In genomic region chr12:66491812-66492361, GRCh38 we compare ENCODE assay signal across 21 cellular contexts.
"Had no signal": no experiment of that assay in that cellular context is flagged by ENCODE, and none has a peak within 500 bp of the region (broad histone marks: within the 10 kb centered on the region; RNA-seq: fewer than 3 reads in every experiment).

No MANE protein-coding gene starts in this region.

- H2AFZ ChIP-seq: parathyroid adenoma had no signal

- H3K27ac Mint-ChIP-seq: activated CD4-positive, alpha-beta T cell treated with anti-CD3 and anti-CD28 coated beads, Interleukin-2, amount 10 ng/mL, durations not matched to agents 24 days and 14 days; activated CD8-positive, alpha-beta T cell treated with anti-CD3 and anti-CD28 coated beads for 36 hours; activated naive CD8-positive, alpha-beta T cell treated with anti-CD3 and anti-CD28 coated beads, Interleukin-2, amount 10 ng/mL, durations not matched to agents 7 days and 5 days; activated T-cell treated with anti-CD3 and anti-CD28 coated beads, Interleukin-2, amount 50 U/mL, for 24 hours; activated T-helper 2 cell treated with anti-CD3 and anti-CD28 coated beads, Interferon-gamma antibody, Interleukin-2, Interleukin-4, amounts not matched to agents 10 μg/mL and 5 μg/mL and 100 μg/mL, durations not matched to agents 14 hours and 24 hours and 36 hours; natural killer cell; stimulated activated memory B cell treated with anti-CD40 and anti-IgM and Interleukin-4, amounts not matched to agents 10 μg/mL and 1 μg/mL and 100 μg/mL, for 72 hours had no signal

- H3K27ac ChIP-seq: coronary artery, lower lobe of right lung, parathyroid adenoma, sigmoid colon, spleen, thoracic aorta, upper lobe of left lung had no signal

- H3K9me3 ChIP-seq: lower lobe of right lung, sigmoid colon, spleen, thoracic aorta, upper lobe of left lung had no signal

- H3K27me3 ChIP-seq: sigmoid colon, spleen, upper lobe of left lung had no signal

- H3K79me2 ChIP-seq: parathyroid adenoma had no signal

- H3K9me3 Mint-ChIP-seq: activated CD4-positive, alpha-beta T cell treated with anti-CD3 and anti-CD28 coated beads, Interleukin-2, amount 10 ng/mL, durations not matched to agents 24 days and 14 days; activated CD8-positive, alpha-beta T cell treated with anti-CD3 and anti-CD28 coated beads for 36 hours; activated naive CD8-positive, alpha-beta T cell treated with anti-CD3 and anti-CD28 coated beads, Interleukin-2, amount 10 ng/mL, durations not matched to agents 7 days and 5 days; activated T-cell treated with anti-CD3 and anti-CD28 coated beads, Interleukin-2, amount 50 U/mL, for 24 hours; activated T-helper 2 cell treated with anti-CD3 and anti-CD28 coated beads, Interferon-gamma antibody, Interleukin-2, Interleukin-4, amounts not matched to agents 10 μg/mL and 5 μg/mL and 100 μg/mL, durations not matched to agents 14 hours and 24 hours and 36 hours; central memory CD8-positive, alpha-beta T cell; stimulated activated memory B cell treated with anti-CD40 and anti-IgM and Interleukin-4, amounts not matched to agents 10 μg/mL and 1 μg/mL and 100 μg/mL, for 72 hours had no signal

- H3K4me3 Mint-ChIP-seq: activated CD4-positive, alpha-beta T cell treated with anti-CD3 and anti-CD28 coated beads, Interleukin-2, amount 10 ng/mL, durations not matched to agents 24 days and 14 days; activated CD8-positive, alpha-beta T cell treated with anti-CD3 and anti-CD28 coated beads for 36 hours; activated naive CD8-positive, alpha-beta T cell treated with anti-CD3 and anti-CD28 coated beads, Interleukin-2, amount 10 ng/mL, durations not matched to agents 7 days and 5 days; activated T-cell treated with anti-CD3 and anti-CD28 coated beads, Interleukin-2, amount 50 U/mL, for 24 hours; central memory CD8-positive, alpha-beta T cell; natural killer cell; stimulated activated memory B cell treated with anti-CD40 and anti-IgM and Interleukin-4, amounts not matched to agents 10 μg/mL and 1 μg/mL and 100 μg/mL, for 72 hours had no signal

- H3K9ac ChIP-seq: parathyroid adenoma had no signal

- H3K4me1 Mint-ChIP-seq: activated CD4-positive, alpha-beta T cell treated with anti-CD3 and anti-CD28 coated beads, Interleukin-2, amount 10 ng/mL, durations not matched to agents 24 days and 14 days; activated naive CD8-positive, alpha-beta T cell treated with anti-CD3 and anti-CD28 coated beads, Interleukin-2, amount 10 ng/mL, durations not matched to agents 7 days and 5 days; central memory CD8-positive, alpha-beta T cell; natural killer cell; stimulated activated memory B cell treated with anti-CD40 and anti-IgM and Interleukin-4, amounts not matched to agents 10 μg/mL and 1 μg/mL and 100 μg/mL, for 72 hours had no signal

- ATAC-seq: activated CD8-positive, alpha-beta T cell treated with anti-CD3 and anti-CD28 coated beads for 36 hours; esophagus mucosa; left colon; lower lobe of right lung; natural killer cell; stimulated activated memory B cell treated with anti-CD40 and anti-IgM and Interleukin-4, amounts not matched to agents 10 μg/mL and 1 μg/mL and 100 μg/mL, for 72 hours had no signal

- DNase-seq: activated CD4-positive, alpha-beta T cell treated with anti-CD3 and anti-CD28 coated beads, Interleukin-2, amount 10 ng/mL, durations not matched to agents 24 days and 14 days; activated CD4-positive, CD25-positive, alpha-beta regulatory T cell; activated CD8-positive, alpha-beta T cell treated with anti-CD3 and anti-CD28 coated beads for 36 hours; activated naive CD4-positive, alpha-beta T cell treated with Interleukin-2 at 50 U/mL for 16 hours; activated naive CD8-positive, alpha-beta T cell treated with anti-CD3 and anti-CD28 coated beads, Interleukin-2, amount 10 ng/mL, durations not matched to agents 7 days and 5 days; activated T-cell treated with anti-CD3 and anti-CD28 coated beads, Interleukin-2, amount 50 U/mL, for 24 hours; aorta; left colon; lower lobe of right lung; natural killer cell; sigmoid colon; spleen; stimulated activated CD4-positive, alpha-beta T cell treated with anti-CD3 and anti-CD28 coated beads, Interleukin-4, amount 100 ng/mL, for 4 hours; upper lobe of left lung had no signal

- H3K4me1 ChIP-seq: lower lobe of right lung, parathyroid adenoma, sigmoid colon, spleen, upper lobe of left lung had no signal

- H3K36me3 Mint-ChIP-seq: activated naive CD8-positive, alpha-beta T cell treated with anti-CD3 and anti-CD28 coated beads, Interleukin-2, amount 10 ng/mL, durations not matched to agents 7 days and 5 days; natural killer cell; stimulated activated memory B cell treated with anti-CD40 and anti-IgM and Interleukin-4, amounts not matched to agents 10 μg/mL and 1 μg/mL and 100 μg/mL, for 72 hours had no signal
